16 cellular contexts compared by ENCODE assay signal in the genomic region with DNA sequence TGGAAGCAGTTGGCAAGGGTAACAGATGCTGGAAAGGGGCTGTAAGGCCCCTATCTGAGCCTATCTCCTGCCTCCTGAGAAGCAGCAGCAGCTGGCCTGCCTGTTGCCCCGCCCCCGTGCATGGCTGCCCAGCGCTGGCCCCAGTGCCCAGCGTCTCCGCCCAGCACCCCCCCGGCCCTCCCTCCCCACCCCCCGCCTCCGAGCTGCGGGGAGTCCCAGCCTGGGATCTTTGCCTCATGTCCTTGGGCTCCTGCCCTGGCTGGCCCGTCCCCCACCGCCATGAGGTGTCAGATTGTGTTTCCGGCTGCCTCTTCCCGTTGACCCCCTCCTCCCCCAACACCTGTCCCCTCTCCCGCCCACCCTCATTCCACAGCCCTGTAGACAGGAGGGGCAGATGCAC. TPM values are rescaled to one million over a fixed set of nuclear protein-coding genes. Genes with fewer than 3 reads are reported as not detected.
DNase-seq lines count a peak whose midpoint lies in the region; TF ChIP-seq lines count a peak whose summit lies in the region.
"Had no signal": no experiment of that assay in that cellular context is flagged by ENCODE, and none has a peak within 500 bp of the region (broad histone marks: within the 10 kb centered on the region; RNA-seq: fewer than 3 reads in every experiment).

A gene (plus strand): TSS at position 365 of the 400 bp plus-strand sequence. CDS start 56 bp downstream, outside the sequence.

- H3K27me3 Mint-ChIP-seq in glutamatergic neuron (ENCODE audit: unreplicated experiment) (peaks cover 10% of the 10 kb centered on the region), neural progenitor cell (ENCODE audit: insufficient read depth, low read depth) (peaks cover 25% of the 10 kb centered on the region), mesothelial cell of epicardium (ENCODE audit: low read depth) (peaks cover 71% of the 10 kb centered on the region)

- H3K79me2 ChIP-seq in neural progenitor cell (ENCODE audit: low read depth): no peaks in the 10 kb centered on the region

- no peak within 1 kb of the TSS for H3K4me3 Mint-ChIP-seq in glutamatergic neuron (ENCODE audit: unreplicated experiment)
- H3K4me3 Mint-ChIP-seq in neural progenitor cell: no peak within 1 kb of the TSS
- H3K4me3 Mint-ChIP-seq in mesothelial cell of epicardium: no peak within 1 kb of the TSS
- H3K4me3 Mint-ChIP-seq: activated T-helper 17 cell treated with anti-CD3 and anti-CD28 coated beads, Interleukin-2, amount 50 U/mL, for 72 hours had no signal

- no peak within 1 kb of the TSS for H3K27ac ChIP-seq in neural progenitor cell

- H3K9me3 ChIP-seq in neural progenitor cell (ENCODE audit: low read depth): no peaks in the 10 kb centered on the region

- H3K4me1 Mint-ChIP-seq in glutamatergic neuron (ENCODE audit: low read depth, unreplicated experiment) (peaks cover 3% of the 10 kb centered on the region), neural progenitor cell (peaks cover 7% of the 10 kb centered on the region), mesothelial cell of epicardium (peaks cover 4% of the 10 kb centered on the region)

- peaks cover 53% of the 10 kb centered on the region for H3K27me3 ChIP-seq in neural progenitor cell

- CTCF ChIA-PET in GM10248 (lab: Yijun Ruan, JAX): interaction anchor here (1.4 kb wide), 1 partner anchor 9 kb away, joined by 3 read pairs; no protein-coding TSS in a partner anchor

- H3K9me3 Mint-ChIP-seq in glutamatergic neuron (ENCODE audit: unreplicated experiment) (peaks cover 2% of the 10 kb centered on the region), neural progenitor cell (no peaks in the 10 kb centered on the region), mesothelial cell of epicardium (no peaks in the 10 kb centered on the region)
- H3K9me3 Mint-ChIP-seq: activated T-helper 17 cell treated with anti-CD3 and anti-CD28 coated beads, Interleukin-2, amount 50 U/mL, for 72 hours had no signal

- no peak within 1 kb of the TSS for H2AFZ ChIP-seq in neural progenitor cell (replicated peaks)

- POLR2A ChIA-PET in GM10248 (lab: Yijun Ruan, JAX): no interaction called here

- peaks cover 2% of the 10 kb centered on the region for H3F3A ChIP-seq in neural progenitor cell (ENCODE audit: low read depth)

- H3K9ac ChIP-seq in neural progenitor cell: no peak within 1 kb of the TSS

- no peaks in the 10 kb centered on the region for H3K36me3 ChIP-seq in neural progenitor cell

- H3K36me3 Mint-ChIP-seq in glutamatergic neuron (ENCODE audit: unreplicated experiment) (no peaks in the 10 kb centered on the region), neural progenitor cell (no peaks in the 10 kb centered on the region), mesothelial cell of epicardium (no peaks in the 10 kb centered on the region)

- H4K20me1 ChIP-seq in neural progenitor cell (ENCODE audit: low read depth): peaks cover 19% of the 10 kb centered on the region

- DNase-seq in Daoy (ENCODE audit: low read depth) (peak; percentile 29), NCI-H510A (lab: John Stamatoyannopoulos, UW) (peak; percentile 48), glutamatergic neuron (peak; percentile 69), neural progenitor cell (ENCODE audit: low spot score) (peak; percentile 55), GM10248 (ENCODE audit: extremely low spot score) (no peak), mesothelial cell of epicardium (ENCODE audit: low spot score in 2 of 2, unreplicated experiment in 2 of 2) (no peak), NCI-H1436 treated with DMSO at 0.1 percent for 48 hours (lab: John Stamatoyannopoulos, UW) (no peak), HPDE6-E6E7 (ENCODE audit: extremely low spot score) (no peak)
- DNase-seq: activated CD4-positive, alpha-beta T cell treated with anti-CD3 and anti-CD28 coated beads, Interleukin-2, amount 50 U/mL, for 48 hours; foreskin melanocyte; NCI-H2029 treated with DMSO at 0.1 percent for 48 hours; occipital lobe; PC-3; trophoblast cell had no signal

- no peak for TF ChIP-seq CTCF in glutamatergic neuron (IDR thresholded peaks at IDR 0.05; ENCODE audit: partially characterized antibody, unreplicated experiment)
- TF ChIP-seq CTCF in neural progenitor cell (IDR thresholded peaks at IDR 0.05): no peak
- no peak for TF ChIP-seq CTCF in GM10248 (IDR thresholded peaks at IDR 0.05; ENCODE audit: control extremely low read depth, extremely low read depth, low read depth, missing control alignments)
- no peak for TF ChIP-seq CTCF in mesothelial cell of epicardium (IDR thresholded peaks at IDR 0.05; ENCODE audit: unreplicated experiment)

- no peak within 1 kb of the TSS for H3K4me3 ChIP-seq in neural progenitor cell

- H3K4me1 ChIP-seq in neural progenitor cell: peaks cover 20% of the 10 kb centered on the region

- peak within 1 kb of the TSS; percentile 43 for H3K27ac Mint-ChIP-seq in glutamatergic neuron (ENCODE audit: unreplicated experiment)
- peak within 1 kb of the TSS; percentile 4 for H3K27ac Mint-ChIP-seq in neural progenitor cell
- H3K27ac Mint-ChIP-seq in mesothelial cell of epicardium: no peak within 1 kb of the TSS
- H3K27ac Mint-ChIP-seq: activated T-helper 17 cell treated with anti-CD3 and anti-CD28 coated beads, Interleukin-2, amount 50 U/mL, for 72 hours had no signal

- peak within 1 kb of the TSS; percentile 21 for H3K4me2 ChIP-seq in neural progenitor cell

RNA-seq across cellular contexts. Expression of the gene that starts here (rescaled TPM):
- total RNA-seq in Daoy (2014; rRNA removed; shearing (Covaris generic)): not detected in 2 replicates
- 2.2 TPM for total RNA-seq in glutamatergic neuron (ENCODE audit: unreplicated experiment)
- total RNA-seq in neural progenitor cell (ENCODE audit: low replicate concordance): 0.19 TPM in 1 of 2 replicates, not detected in the other
- total RNA-seq in mesothelial cell of epicardium: not detected in 3 replicates
- total RNA-seq: activated T-helper 17 cell treated with anti-CD3 and anti-CD28 coated beads, Interleukin-2, amount 50 U/mL, for 72 hours; left lobe of liver; occipital lobe; PC-3 had no signal

Comparison
In these comparisons a context has a peak if more than half of its experiments do, and no peak if none do; other contexts are left out.
1. Peak in DNase-seq in Daoy; RNA of the gene not detected or under 1 TPM.
2. Peak in DNase-seq and H3K4me2 ChIP-seq in neural progenitor cell; RNA of the gene not detected or under 1 TPM.
3. DNase-seq: peak in NCI-H510A (single experiment) and glutamatergic neuron (single experiment); none in GM10248 (single experiment), mesothelial cell of epicardium (0 of 2), NCI-H1436 treated with DMSO at 0.1 percent for 48 hours (single experiment) and HPDE6-E6E7 (single experiment).